22 cellular contexts compared by ENCODE assay signal in the genomic region with DNA sequence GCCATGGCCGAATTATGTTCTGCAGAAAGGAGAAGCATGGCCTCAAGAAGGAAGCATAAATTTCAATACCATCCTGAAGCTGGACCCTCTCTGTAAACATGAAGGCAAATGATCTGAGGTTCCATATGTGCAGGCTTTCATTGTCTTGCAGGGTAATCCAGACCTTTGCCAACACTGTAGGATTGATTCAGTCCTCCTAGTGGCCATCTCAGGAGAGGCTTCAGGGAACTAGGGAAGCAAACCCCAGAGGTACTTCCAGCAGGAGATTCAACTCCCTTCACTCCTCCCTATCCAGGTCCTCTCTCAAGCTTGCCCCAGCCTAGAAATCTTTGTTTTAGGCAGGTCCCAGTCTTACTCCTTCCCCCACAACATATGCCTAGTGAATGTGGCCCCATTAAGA.
"Had no signal": no experiment of that assay in that cellular context is flagged by ENCODE, and none has a peak within 500 bp of the region (broad histone marks: within the 10 kb centered on the region; RNA-seq: fewer than 3 reads in every experiment).

No MANE protein-coding gene starts in this region.

- H3K27ac ChIP-seq: body of pancreas, dorsolateral prefrontal cortex, gastrocnemius medialis, heart left ventricle, prostate gland, right atrium auricular region, tibial nerve had no signal

- H3K27me3 ChIP-seq: body of pancreas, dorsolateral prefrontal cortex, gastrocnemius medialis, heart left ventricle, right atrium auricular region, tibial nerve had no signal

- DNase-seq: activated CD4-positive, alpha-beta T cell treated with anti-CD3 and anti-CD28 coated beads, Interleukin-2, amount 10 ng/mL, durations not matched to agents 7 days and 5 days; activated CD8-positive, alpha-beta memory T cell treated with anti-CD3 and anti-CD28 coated beads, Interleukin-2, amount 50 U/mL, for 4 hours; activated CD8-positive, alpha-beta T cell treated with anti-CD3 and anti-CD28 coated beads, Interleukin-2, amount 10 ng/mL, durations not matched to agents 7 days and 5 days; activated naive CD4-positive, alpha-beta T cell treated with anti-CD3 and anti-CD28 coated beads for 36 hours; activated T-cell treated with anti-CD3 and anti-CD28 coated beads, Interleukin-2, amount 50 U/mL, for 4 hours; body of pancreas; caudate nucleus; dorsolateral prefrontal cortex; gastrocnemius medialis; heart left ventricle; mucosa of descending colon; naive B cell; stimulated activated CD4-positive, alpha-beta T cell treated with anti-CD3 and anti-CD28 coated beads, Interleukin-12 subunit alpha, Interleukin-12 subunit beta, amount 100 ng/mL, for 4 hours; stimulated activated CD4-positive, alpha-beta T cell treated with anti-CD3 and anti-CD28 coated beads, Interleukin-1b, Interleukin-23, amount 100 ng/mL, for 48 hours; stimulated activated naive CD4-positive, alpha-beta T cell treated with Interleukin-2 at 50 U/mL for 16 hours; substantia nigra had no signal

- ATAC-seq: activated CD4-positive, CD25-positive, alpha-beta regulatory T cell treated with anti-CD3 and anti-CD28 coated beads, Interleukin-2, amount 50 U/mL, for 24 hours; activated CD8-positive, alpha-beta T cell treated with anti-CD3 and anti-CD28 coated beads, Interleukin-2, amount 10 ng/mL, durations not matched to agents 7 days and 5 days; activated T-cell treated with anti-CD3 and anti-CD28 coated beads, Interleukin-2, amount 50 U/mL, for 4 hours; body of pancreas; gastrocnemius medialis; heart left ventricle; mucosa of descending colon had no signal

- H3K4me1 ChIP-seq: body of pancreas, gastrocnemius medialis, heart left ventricle, prostate gland, right atrium auricular region, tibial nerve had no signal

- FAIRE-seq: colon, urothelium cell line had no signal
